ENCODE assay signal across 1 cellular context in the genomic region with DNA sequence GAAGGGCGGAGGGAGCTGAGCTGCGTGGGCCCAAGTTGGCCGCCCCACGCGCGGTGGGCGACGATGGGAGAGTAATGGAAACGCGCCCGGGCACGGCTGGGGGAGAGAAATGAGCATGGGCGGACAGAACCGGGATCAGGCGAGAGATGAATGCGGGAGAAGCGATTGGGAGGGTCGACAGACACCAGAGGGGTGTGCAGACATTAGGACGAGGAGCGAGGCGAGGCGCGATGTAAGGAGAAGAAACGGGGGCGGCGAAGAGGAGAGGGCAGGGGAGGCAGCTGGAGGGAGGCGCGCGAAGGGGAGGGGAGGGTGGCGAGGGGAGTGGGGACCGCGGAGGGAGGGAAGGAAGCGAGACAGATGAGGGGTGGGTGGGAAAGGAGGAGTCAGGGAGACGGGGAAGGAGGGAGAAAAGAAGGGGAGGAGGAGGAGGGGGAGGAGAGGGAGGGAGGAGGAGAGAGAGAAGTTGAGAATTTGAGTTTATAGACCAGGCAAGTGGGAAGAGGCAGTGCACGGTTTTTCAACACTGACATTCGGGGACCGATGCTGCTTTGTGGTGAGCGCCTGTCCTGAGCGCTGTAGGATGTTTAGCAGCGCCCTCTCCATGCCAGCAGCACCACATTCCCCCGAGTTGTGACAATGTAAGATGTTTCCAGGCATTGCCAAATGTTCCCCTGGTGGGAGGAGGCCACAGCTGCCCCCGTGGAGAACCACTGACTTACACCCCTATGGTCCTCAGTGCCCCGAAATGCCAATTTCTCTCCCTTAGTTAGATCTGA.
A peak's percentile ranks its signal among the peaks of the same experiment; 100 is the strongest.
TF ChIP-seq lines count a peak whose summit lies in the region.

Gene SHISA7, minus strand, starts transcription at position 256 of the 779 bp plus-strand sequence. CDS start 437 bp downstream, outside the sequence.

TF ChIP-seq in HEK293, 187 proteins besides CTCF, POLR2A, EP300 and RAD21 (continued from another document):
- TF ChIP-seq ZNF449 (tag by site-specific recombination; IDR thresholded peaks at IDR 0.05), result no peak
- TF ChIP-seq PRDM10 (tag by site-specific recombination; IDR thresholded peaks at IDR 0.05), result peak; percentile 87
- no peak for TF ChIP-seq ZNF169 (tag by site-specific recombination; IDR thresholded peaks at IDR 0.05)
- no peak for TF ChIP-seq ZIC2 (tag by site-specific recombination; IDR thresholded peaks at IDR 0.05)
- no peak for TF ChIP-seq SCRT1 (tag by site-specific recombination; IDR thresholded peaks at IDR 0.05; ENCODE audit: borderline replicate concordance)
- TF ChIP-seq ZNF843 (tag by site-specific recombination; IDR thresholded peaks at IDR 0.05), result no peak
- no peak for TF ChIP-seq ZNF274 (IDR thresholded peaks at IDR 0.05; ENCODE audit: low read length)
- no peak for TF ChIP-seq ZNF274 (tag by site-specific recombination; IDR thresholded peaks at IDR 0.05; ENCODE audit: borderline replicate concordance)
- peak; percentile 19; the same call in 1 of the 2 replicates for TF ChIP-seq KLF8 (tag by site-specific recombination; IDR thresholded peaks at IDR 0.05)
- TF ChIP-seq, protein P1, sequence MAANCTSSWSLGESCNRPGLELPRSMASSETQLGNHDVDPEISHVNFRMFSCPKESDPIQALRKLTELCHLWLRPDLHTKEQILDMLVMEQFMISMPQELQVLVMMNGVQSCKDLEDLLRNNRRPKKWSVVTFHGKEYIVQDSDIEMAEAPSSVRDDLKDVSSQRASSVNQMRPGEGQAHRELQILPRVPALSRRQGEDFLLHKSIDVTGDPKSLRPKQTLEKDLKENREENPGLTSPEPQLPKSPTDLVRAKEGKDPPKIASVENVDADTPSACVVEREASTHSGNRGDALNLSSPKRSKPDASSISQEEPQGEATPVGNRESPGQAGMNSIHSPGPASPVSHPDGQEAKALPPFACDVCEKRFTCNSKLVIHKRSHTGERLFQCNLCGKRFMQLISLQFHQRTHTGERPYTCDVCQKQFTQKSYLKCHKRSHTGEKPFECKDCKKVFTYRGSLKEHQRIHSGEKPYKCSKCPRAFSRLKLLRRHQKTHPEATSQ (tag by site-specific recombination; IDR thresholded peaks at IDR 0.05), result no peak
- TF ChIP-seq SP2 (tag by site-specific recombination; IDR thresholded peaks at IDR 0.05), result peak; percentile 43
- TF ChIP-seq ZNF174 (tag by site-specific recombination; IDR thresholded peaks at IDR 0.05), result no peak
- TF ChIP-seq FEZF1 (tag by site-specific recombination; IDR thresholded peaks at IDR 0.05), result no peak
- TF ChIP-seq ZNF19 (tag by site-specific recombination; IDR thresholded peaks at IDR 0.05; ENCODE audit: low read depth), result no peak
- no peak for TF ChIP-seq ZSCAN16 (tag by site-specific recombination; IDR thresholded peaks at IDR 0.05)
- no peak for TF ChIP-seq ZNF37A (tag by site-specific recombination; IDR thresholded peaks at IDR 0.05)
- no peak for TF ChIP-seq ZNF112 (tag by site-specific recombination; IDR thresholded peaks at IDR 0.05)
- TF ChIP-seq ZNF701 (tag by site-specific recombination; IDR thresholded peaks at IDR 0.05), result no peak
- TF ChIP-seq ZNF555 (tag by site-specific recombination; conservative IDR thresholded peaks at IDR 0.05), result no peak
- TF ChIP-seq, protein P2, sequence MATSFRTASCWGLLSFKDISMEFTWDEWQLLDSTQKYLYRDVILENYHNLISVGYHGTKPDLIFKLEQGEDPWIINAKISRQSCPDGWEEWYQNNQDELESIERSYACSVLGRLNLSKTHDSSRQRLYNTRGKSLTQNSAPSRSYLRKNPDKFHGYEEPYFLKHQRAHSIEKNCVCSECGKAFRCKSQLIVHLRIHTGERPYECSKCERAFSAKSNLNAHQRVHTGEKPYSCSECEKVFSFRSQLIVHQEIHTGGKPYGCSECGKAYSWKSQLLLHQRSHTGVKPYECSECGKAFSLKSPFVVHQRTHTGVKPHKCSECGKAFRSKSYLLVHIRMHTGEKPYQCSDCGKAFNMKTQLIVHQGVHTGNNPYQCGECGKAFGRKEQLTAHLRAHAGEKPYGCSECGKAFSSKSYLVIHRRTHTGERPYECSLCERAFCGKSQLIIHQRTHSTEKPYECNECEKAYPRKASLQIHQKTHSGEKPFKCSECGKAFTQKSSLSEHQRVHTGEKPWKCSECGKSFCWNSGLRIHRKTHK (tag by site-specific recombination; IDR thresholded peaks at IDR 0.05), result no peak
- TF ChIP-seq ZNF548 (tag by site-specific recombination; IDR thresholded peaks at IDR 0.05), result no peak
- no peak for TF ChIP-seq ZNF621 (tag by site-specific recombination; IDR thresholded peaks at IDR 0.05)
- no peak for TF ChIP-seq ZNF747 (tag by site-specific recombination; IDR thresholded peaks at IDR 0.05)
- TF ChIP-seq, protein P3, sequence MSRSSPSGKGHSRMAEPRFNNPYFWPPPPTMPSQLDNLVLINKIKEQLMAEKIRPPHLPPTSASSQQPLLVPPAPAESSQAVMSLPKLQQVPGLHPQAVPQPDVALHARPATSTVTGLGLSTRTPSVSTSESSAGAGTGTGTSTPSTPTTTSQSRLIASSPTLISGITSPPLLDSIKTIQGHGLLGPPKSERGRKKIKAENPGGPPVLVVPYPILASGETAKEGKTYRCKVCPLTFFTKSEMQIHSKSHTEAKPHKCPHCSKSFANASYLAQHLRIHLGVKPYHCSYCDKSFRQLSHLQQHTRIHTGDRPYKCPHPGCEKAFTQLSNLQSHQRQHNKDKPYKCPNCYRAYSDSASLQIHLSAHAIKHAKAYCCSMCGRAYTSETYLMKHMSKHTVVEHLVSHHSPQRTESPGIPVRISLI (tag by site-specific recombination; IDR thresholded peaks at IDR 0.05), result no peak
- no peak for TF ChIP-seq ZNF521 (tag by site-specific recombination; IDR thresholded peaks at IDR 0.05)
- TF ChIP-seq SETDB1 (IDR thresholded peaks at IDR 0.05; ENCODE audit: insufficient read length, low read length), result no peak
- TF ChIP-seq ZNF704 (tag by site-specific recombination; IDR thresholded peaks at IDR 0.05), result no peak
- TF ChIP-seq ZNF549 (tag by site-specific recombination; IDR thresholded peaks at IDR 0.05), result no peak
- no peak for TF ChIP-seq ZNF658 (tag by site-specific recombination; IDR thresholded peaks at IDR 0.05)
- TF ChIP-seq ZNF175 (tag by site-specific recombination; IDR thresholded peaks at IDR 0.05), result no peak
- no peak for TF ChIP-seq ZNF510 (tag by site-specific recombination; IDR thresholded peaks at IDR 0.05; ENCODE audit: insufficient replicate concordance)
- TF ChIP-seq GLIS2 (tag by site-specific recombination; IDR thresholded peaks at IDR 0.05), result 0 out of 2 replicates have a peak, but pooled peaks have one; percentile 59
- TF ChIP-seq SCRT2 (tag by site-specific recombination; IDR thresholded peaks at IDR 0.05), result peak; percentile 89
- no peak for TF ChIP-seq ZNF529 (tag by site-specific recombination; IDR thresholded peaks at IDR 0.05; ENCODE audit: insufficient replicate concordance)
- TF ChIP-seq, protein P4, sequence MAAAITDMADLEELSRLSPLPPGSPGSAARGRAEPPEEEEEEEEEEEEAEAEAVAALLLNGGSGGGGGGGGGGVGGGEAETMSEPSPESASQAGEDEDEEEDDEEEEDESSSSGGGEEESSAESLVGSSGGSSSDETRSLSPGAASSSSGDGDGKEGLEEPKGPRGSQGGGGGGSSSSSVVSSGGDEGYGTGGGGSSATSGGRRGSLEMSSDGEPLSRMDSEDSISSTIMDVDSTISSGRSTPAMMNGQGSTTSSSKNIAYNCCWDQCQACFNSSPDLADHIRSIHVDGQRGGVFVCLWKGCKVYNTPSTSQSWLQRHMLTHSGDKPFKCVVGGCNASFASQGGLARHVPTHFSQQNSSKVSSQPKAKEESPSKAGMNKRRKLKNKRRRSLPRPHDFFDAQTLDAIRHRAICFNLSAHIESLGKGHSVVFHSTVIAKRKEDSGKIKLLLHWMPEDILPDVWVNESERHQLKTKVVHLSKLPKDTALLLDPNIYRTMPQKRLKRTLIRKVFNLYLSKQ (tag by site-specific recombination; IDR thresholded peaks at IDR 0.05; ENCODE audit: borderline replicate concordance), result no peak
- TF ChIP-seq ZFP41 (tag by site-specific recombination; IDR thresholded peaks at IDR 0.05; ENCODE audit: borderline replicate concordance), result no peak
- no peak for TF ChIP-seq SALL2 (tag by site-specific recombination; IDR thresholded peaks at IDR 0.05; ENCODE audit: borderline replicate concordance)
- TF ChIP-seq ZNF670 (tag by site-specific recombination; IDR thresholded peaks at IDR 0.05; ENCODE audit: low read depth), result no peak
- TF ChIP-seq ZNF473 (tag by site-specific recombination; IDR thresholded peaks at IDR 0.05), result no peak
TF ChIP-seq in HEK293: peak in this region for 24.
